In genomic region chr7:36667007-36667406, GRCh38 we compare ENCODE assay signal across 2 cellular contexts.
TF ChIP-seq lines count a peak whose summit lies in the region.

No MANE protein-coding gene starts in this region.

TF ChIP-seq in HepG2, 621 proteins besides CTCF, POLR2A, EP300 and RAD21 (continues in another document):
- no peak for TF ChIP-seq CREB1 (IDR thresholded peaks at IDR 0.05)
- no peak for TF ChIP-seq CREB1 (CRISPR knock-in tag; IDR thresholded peaks at IDR 0.05)
- no peak for TF ChIP-seq NONO (IDR thresholded peaks at IDR 0.05)
- TF ChIP-seq NONO (CRISPR knock-in tag; conservative IDR thresholded peaks at IDR 0.05) = no peak
- no peak for TF ChIP-seq NFE2 (CRISPR knock-in tag; IDR thresholded peaks at IDR 0.05)
- peak; percentile 73; the same call in 1 of the 2 replicates for TF ChIP-seq ZNF12 (CRISPR knock-in tag; IDR thresholded peaks at IDR 0.05)
- TF ChIP-seq, protein P1, sequence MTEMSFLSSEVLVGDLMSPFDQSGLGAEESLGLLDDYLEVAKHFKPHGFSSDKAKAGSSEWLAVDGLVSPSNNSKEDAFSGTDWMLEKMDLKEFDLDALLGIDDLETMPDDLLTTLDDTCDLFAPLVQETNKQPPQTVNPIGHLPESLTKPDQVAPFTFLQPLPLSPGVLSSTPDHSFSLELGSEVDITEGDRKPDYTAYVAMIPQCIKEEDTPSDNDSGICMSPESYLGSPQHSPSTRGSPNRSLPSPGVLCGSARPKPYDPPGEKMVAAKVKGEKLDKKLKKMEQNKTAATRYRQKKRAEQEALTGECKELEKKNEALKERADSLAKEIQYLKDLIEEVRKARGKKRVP (CRISPR knock-in tag; IDR thresholded peaks at IDR 0.05) = peak in 1 of 2 experiments; percentile 91; a peak in 2 of 4 replicates
- no peak for TF ChIP-seq ZNF280D (CRISPR knock-in tag; IDR thresholded peaks at IDR 0.05)
- no peak for TF ChIP-seq CHCHD3 (CRISPR knock-in tag; IDR thresholded peaks at IDR 0.05)
- no peak for TF ChIP-seq ZBTB7B (CRISPR knock-in tag; IDR thresholded peaks at IDR 0.05)
- no peak for TF ChIP-seq ZNF788 (CRISPR knock-in tag; IDR thresholded peaks at IDR 0.05; ENCODE audit: borderline replicate concordance)
- no peak for TF ChIP-seq SOX6 (IDR thresholded peaks at IDR 0.05)
- TF ChIP-seq SOX6 (CRISPR knock-in tag; IDR thresholded peaks at IDR 0.05) = peak; percentile 17; the same call in 1 of the 2 replicates
- TF ChIP-seq ZNF574 (CRISPR knock-in tag; IDR thresholded peaks at IDR 0.05) = no peak
- TF ChIP-seq ZNF605 (CRISPR knock-in tag; IDR thresholded peaks at IDR 0.05) = no peak
- no peak for TF ChIP-seq DZIP1 (CRISPR knock-in tag; IDR thresholded peaks at IDR 0.05)
- TF ChIP-seq CEBPB (IDR thresholded peaks at IDR 0.05; ENCODE audit: borderline replicate concordance, low read depth, low read length) = peak; percentile 51; the same call in 1 of the 2 replicates
- no peak for TF ChIP-seq ZNF720 (CRISPR knock-in tag; IDR thresholded peaks at IDR 0.05)
- no peak for TF ChIP-seq FOSL2 (CRISPR knock-in tag; IDR thresholded peaks at IDR 0.05)
- no peak for TF ChIP-seq KMT2A (CRISPR knock-in tag; IDR thresholded peaks at IDR 0.05)
- no peak for TF ChIP-seq ERF (CRISPR knock-in tag; IDR thresholded peaks at IDR 0.05)
- TF ChIP-seq TGIF2 (CRISPR knock-in tag; IDR thresholded peaks at IDR 0.05) = no peak
- TF ChIP-seq MIER3 (CRISPR knock-in tag; IDR thresholded peaks at IDR 0.05; ENCODE audit: borderline replicate concordance) = no peak
- TF ChIP-seq, protein P2, sequence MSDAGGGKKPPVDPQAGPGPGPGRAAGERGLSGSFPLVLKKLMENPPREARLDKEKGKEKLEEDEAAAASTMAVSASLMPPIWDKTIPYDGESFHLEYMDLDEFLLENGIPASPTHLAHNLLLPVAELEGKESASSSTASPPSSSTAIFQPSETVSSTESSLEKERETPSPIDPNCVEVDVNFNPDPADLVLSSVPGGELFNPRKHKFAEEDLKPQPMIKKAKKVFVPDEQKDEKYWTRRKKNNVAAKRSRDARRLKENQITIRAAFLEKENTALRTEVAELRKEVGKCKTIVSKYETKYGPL (CRISPR knock-in tag; IDR thresholded peaks at IDR 0.05) = no peak

TF ChIP-seq in K562, 482 proteins besides CTCF, POLR2A, EP300 and RAD21:
- TF ChIP-seq, protein P3, sequence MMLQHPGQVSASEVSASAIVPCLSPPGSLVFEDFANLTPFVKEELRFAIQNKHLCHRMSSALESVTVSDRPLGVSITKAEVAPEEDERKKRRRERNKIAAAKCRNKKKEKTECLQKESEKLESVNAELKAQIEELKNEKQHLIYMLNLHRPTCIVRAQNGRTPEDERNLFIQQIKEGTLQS (IDR thresholded peaks at IDR 0.05) = no peak
- TF ChIP-seq, protein P3 (CRISPR knock-in tag; conservative IDR thresholded peaks at IDR 0.05) = no peak
- no peak for TF ChIP-seq CEBPG (CRISPR knock-in tag; IDR thresholded peaks at IDR 0.05)
- peak; percentile 58 to 68 for TF ChIP-seq CEBPG (tag; conservative IDR thresholded peaks at IDR 0.05 in 1 of 2, IDR thresholded peaks at IDR 0.05 in 1 of 2)
- peak; percentile 27 for TF ChIP-seq MEIS2 (IDR thresholded peaks at IDR 0.05; ENCODE audit: partially characterized antibody)
- no peak for TF ChIP-seq PBX2 (CRISPR knock-in tag; IDR thresholded peaks at IDR 0.05; ENCODE audit: low read depth)
- 0 out of 2 replicates have a peak, but pooled peaks have one; percentile 14 for TF ChIP-seq PBX2 (tag; conservative IDR thresholded peaks at IDR 0.05; ENCODE audit: low read depth)
